In the genomic region with DNA sequence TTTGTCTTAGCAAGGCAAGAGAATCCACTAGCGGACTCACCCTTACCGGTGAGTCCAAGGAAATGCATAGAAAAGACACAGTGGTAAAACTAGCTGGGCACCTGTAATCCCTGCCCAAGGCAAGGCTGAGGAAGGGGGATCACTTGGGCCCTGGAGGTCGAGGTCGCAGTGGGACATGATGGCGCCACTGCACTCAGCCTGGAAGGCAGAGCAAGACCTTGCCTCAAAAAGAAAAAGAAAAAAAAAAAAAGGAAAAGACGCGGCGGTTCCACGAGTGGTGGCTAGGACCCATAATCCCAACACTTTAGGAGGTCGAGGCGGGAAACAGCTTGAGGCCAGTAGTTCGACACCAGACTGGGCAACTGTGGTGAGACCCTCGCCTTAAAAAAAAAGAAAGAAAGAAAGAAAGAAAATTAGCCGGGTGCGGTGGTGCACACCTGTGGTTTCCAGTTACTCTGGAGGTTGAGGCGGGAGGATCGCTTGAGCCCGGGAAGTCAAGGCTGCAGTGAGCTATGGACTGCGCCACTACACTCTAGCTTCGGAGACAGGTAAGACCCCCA, we compare ENCODE assay signal across 8 cellular contexts. TPM values are rescaled to one million over a fixed set of nuclear protein-coding genes. Genes with fewer than 3 reads are reported as not detected.
A peak's percentile ranks its signal among the peaks of the same experiment; 100 is the strongest.
DNase-seq lines count a peak whose midpoint lies in the region; ATAC-seq and TF ChIP-seq lines count a peak whose summit lies in the region.

No MANE protein-coding gene starts in this region.

- no peaks in the 10 kb centered on the region for H3K9me2 ChIP-seq in MM.1S (replicated peaks; ENCODE audit: insufficient read depth, low read length)

- H3K27me3 ChIP-seq in MM.1S (replicated peaks; ENCODE audit: insufficient read depth, low read length): no peaks in the 10 kb centered on the region
- H3K27me3 ChIP-seq in dorsolateral prefrontal cortex: no peaks in the 10 kb centered on the region

- DNase-seq in AG10803 (ENCODE audit: low read depth): no peak
- DNase-seq in MM.1S: no peak
- peak in 2 of 10 donors; percentile 3 to 4 for DNase-seq in dorsolateral prefrontal cortex
- no peak for DNase-seq in natural killer cell treated with Interleukin-12 subunit alpha and Interleukin-12 subunit beta and Interleukin-15 and Interleukin-18, amount 100 ng/mL, for 72 hours (ENCODE audit: low spot score)
- DNase-seq in NCI-H2029 treated with DMSO at 0.1 percent for 48 hours (lab: John Stamatoyannopoulos, UW): no peak
- DNase-seq in NCI-H774 (lab: John Stamatoyannopoulos, UW): no peak

- no peaks in the 10 kb centered on the region for H3K36me3 ChIP-seq in MM.1S (replicated peaks; ENCODE audit: insufficient read depth, low read length)

- peaks cover 8% of the 10 kb centered on the region; the same call in 1 of the 2 replicates for H3K4me1 ChIP-seq in MM.1S (ENCODE audit: low read length)

- H3K9me3 ChIP-seq in MM.1S (replicated peaks; ENCODE audit: insufficient read depth, low read length): no peaks in the 10 kb centered on the region

- TF ChIP-seq CTCF in AG10803 (conservative IDR thresholded peaks at IDR 0.05; ENCODE audit: low read length) (no peak), MM.1S (IDR thresholded peaks at IDR 0.05; ENCODE audit: low read length) (no peak), dorsolateral prefrontal cortex (IDR thresholded peaks at IDR 0.05 in 54 of 56, conservative IDR thresholded peaks at IDR 0.05 in 2 of 56; ENCODE audit: low read depth in 1 of 56, partially characterized antibody in 56 of 56) (no peak)

- H3K4me3 ChIP-seq in AG10803 (ENCODE audit: low read length) (peak overlapping the region; percentile 68), MM.1S (ENCODE audit: low read length) (peak overlapping the region; percentile 78), dorsolateral prefrontal cortex (peak overlapping the region; percentile 35 to 97 (median 80))

- peak overlapping the region; percentile 81; the same call in 1 of the 2 replicates for H3K4me2 ChIP-seq in MM.1S (ENCODE audit: low read depth, low read length)

- ATAC-seq in natural killer cell treated with Interleukin-12 subunit alpha and Interleukin-12 subunit beta and Interleukin-15 and Interleukin-18, amount 100 ng/mL, for 72 hours: no peak
- no peak for ATAC-seq in HG02759 (IDR thresholded peaks at IDR 0.05; ENCODE audit: unreplicated experiment)
- no peak for ATAC-seq in HG03354 (IDR thresholded peaks at IDR 0.05; ENCODE audit: poor library complexity, severe bottlenecking, unreplicated experiment)

- peaks cover 32% of the 10 kb centered on the region for H3K79me2 ChIP-seq in MM.1S (ENCODE audit: low read length)

- no peaks in the 10 kb centered on the region for H3K27me3 Mint-ChIP-seq in natural killer cell treated with Interleukin-12 subunit alpha and Interleukin-12 subunit beta and Interleukin-15 and Interleukin-18, amount 100 ng/mL, for 72 hours

- H3K9ac ChIP-seq in MM.1S (ENCODE audit: low read length): peak overlapping the region; percentile 65

- H3K27ac Mint-ChIP-seq in natural killer cell treated with Interleukin-12 subunit alpha and Interleukin-12 subunit beta and Interleukin-15 and Interleukin-18, amount 100 ng/mL, for 72 hours: peak overlapping the region; percentile 61 to 67

- H3K9me3 Mint-ChIP-seq in natural killer cell treated with Interleukin-12 subunit alpha and Interleukin-12 subunit beta and Interleukin-15 and Interleukin-18, amount 100 ng/mL, for 72 hours: no peaks in the 10 kb centered on the region

- peaks cover 16 to 27% of the 10 kb centered on the region in 2 donors for H3K4me1 Mint-ChIP-seq in natural killer cell treated with Interleukin-12 subunit alpha and Interleukin-12 subunit beta and Interleukin-15 and Interleukin-18, amount 100 ng/mL, for 72 hours (ENCODE audit: low read depth in 2 of 2)

- H3F3A ChIP-seq in MM.1S (ENCODE audit: insufficient read depth, low read length): 0 out of 2 replicates have a peak, but pooled peaks cover 14% of the 10 kb centered on the region

- peak overlapping the region; percentile 74 for H3K4me3 Mint-ChIP-seq in natural killer cell treated with Interleukin-12 subunit alpha and Interleukin-12 subunit beta and Interleukin-15 and Interleukin-18, amount 100 ng/mL, for 72 hours

- H3K36me3 Mint-ChIP-seq in natural killer cell treated with Interleukin-12 subunit alpha and Interleukin-12 subunit beta and Interleukin-15 and Interleukin-18, amount 100 ng/mL, for 72 hours: no peaks in the 10 kb centered on the region

- H4K20me1 ChIP-seq in MM.1S (ENCODE audit: insufficient read depth, low read length): no peaks in the 10 kb centered on the region

- peak overlapping the region; percentile 93 for H2AFZ ChIP-seq in MM.1S (ENCODE audit: low read length)

- intact Hi-C loops in dorsolateral prefrontal cortex (cut with DNase I): loop anchor here (2.0 to 10.0 kb wide), 7 partner anchors 89 to 1186 kb away; a partner anchor contains a TSS

- no peak overlapping the region; the same call in 1 of the 2 replicates for H3K27ac ChIP-seq in MM.1S (ENCODE audit: low read length)
- peak overlapping the region; percentile 65 to 99 (median 94) for H3K27ac ChIP-seq in dorsolateral prefrontal cortex

RNA-seq across cellular contexts. Expression of a gene that starts 0.8 kb away (rescaled TPM):
- 10 to 100 TPM; 10.0 to 23.3 (median 14.7) TPM for total RNA-seq in dorsolateral prefrontal cortex
- total RNA-seq in natural killer cell treated with Interleukin-12 subunit alpha and Interleukin-12 subunit beta and Interleukin-15 and Interleukin-18, amount 100 ng/mL, for 72 hours: 1 to 10 TPM; 2.9 to 3.7 TPM
